ENCODE assay signal across 19 cellular contexts in genomic region chr16:31025344-31025743, GRCh38. TPM values are rescaled to one million over a fixed set of nuclear protein-coding genes. Genes with fewer than 3 reads are reported as not detected.
DNase-seq lines count a peak whose midpoint lies in the region; ATAC-seq, FAIRE-seq and TF ChIP-seq lines count a peak whose summit lies in the region.
"Had no signal": no experiment of that assay in that cellular context is flagged by ENCODE, and none has a peak within 500 bp of the region (broad histone marks: within the 10 kb centered on the region; RNA-seq: fewer than 3 reads in every experiment).

No MANE protein-coding gene starts in this region.

- no peak overlapping the region for H3K9ac ChIP-seq in PC-3 (ENCODE audit: low read length)
- H3K9ac ChIP-seq in HepG2 (ENCODE audit: insufficient read depth, low read depth, low read length), result no peak overlapping the region; the same call in 1 of the 2 replicates

- no peaks in the 10 kb centered on the region for H4K20me1 ChIP-seq in PC-3 (ENCODE audit: low read length)
- H4K20me1 ChIP-seq in HepG2 (ENCODE audit: insufficient read depth, low read length), result no peaks in the 10 kb centered on the region

- peaks cover 7% of the 10 kb centered on the region for H3K4me1 Mint-ChIP-seq in T-helper 1 cell treated with Interleukin-12 subunit alpha and Interleukin-12 subunit beta and Interleukin-4 antibody, amounts not matched to agents 30 μg/mL and 1 μg/mL, for 36 hours (ENCODE audit: low read depth)
- no peaks in the 10 kb centered on the region for H3K4me1 Mint-ChIP-seq in osteocyte (ENCODE audit: unreplicated experiment)

- H3K27ac Mint-ChIP-seq in T-helper 1 cell treated with Interleukin-12 subunit alpha and Interleukin-12 subunit beta and Interleukin-4 antibody, amounts not matched to agents 30 μg/mL and 1 μg/mL, for 36 hours, result peak overlapping the region; percentile 76
- peak overlapping the region; percentile 23 for H3K27ac Mint-ChIP-seq in osteocyte (ENCODE audit: unreplicated experiment)

- intact Hi-C loops in PC-3 (cut with micrococcal nuclease), result loop anchor here (10.0 kb wide), 1 partner anchor 119 kb away; no protein-coding TSS in a partner anchor
- intact Hi-C loops in HepG2 (cut with micrococcal nuclease; ENCODE audit: unreplicated experiment), result loop anchor here (5.0 kb wide), 1 partner anchor 132 kb away; no protein-coding TSS in a partner anchor
- intact Hi-C loops in spleen (cut with DNase I; ENCODE audit: low total_unique reads), result no loop called here

- H3K27me3 Mint-ChIP-seq in T-helper 1 cell treated with Interleukin-12 subunit alpha and Interleukin-12 subunit beta and Interleukin-4 antibody, amounts not matched to agents 30 μg/mL and 1 μg/mL, for 36 hours (ENCODE audit: low read depth), result no peaks in the 10 kb centered on the region
- H3K27me3 Mint-ChIP-seq in osteocyte (ENCODE audit: unreplicated experiment), result no peaks in the 10 kb centered on the region

- H3K79me2 ChIP-seq in PC-3 (ENCODE audit: low read length) (no peaks in the 10 kb centered on the region), HepG2 (ENCODE audit: insufficient read depth, low read length) (no peaks in the 10 kb centered on the region)

- no peak overlapping the region for H3K4me3 Mint-ChIP-seq in T-helper 1 cell treated with Interleukin-12 subunit alpha and Interleukin-12 subunit beta and Interleukin-4 antibody, amounts not matched to agents 30 μg/mL and 1 μg/mL, for 36 hours
- H3K4me3 Mint-ChIP-seq in osteocyte (ENCODE audit: unreplicated experiment), result no peak overlapping the region

- H3K4me2 ChIP-seq in PC-3 (ENCODE audit: low read length) (no peak overlapping the region), HepG2 (ENCODE audit: low read depth, low read length) (peak overlapping the region; percentile 78)

- TF ChIP-seq CTCF in PC-3 (conservative IDR thresholded peaks at IDR 0.05; ENCODE audit: low read depth, low read length) (no peak), HepG2 (CRISPR knock-in tag; IDR thresholded peaks at IDR 0.05) (no peak), osteocyte (IDR thresholded peaks at IDR 0.05) (no peak), spleen (IDR thresholded peaks at IDR 0.05 in 8 of 11, conservative IDR thresholded peaks at IDR 0.05 in 3 of 11) (no peak)

- ATAC-seq in PC-3 (no peak), HepG2 (no peak)

- FAIRE-seq in HepG2 (lab: Jason Lieb, UNC), result no peak
- FAIRE-seq: GM18507, RCC 7860 had no signal

- H3K9me3 Mint-ChIP-seq in T-helper 1 cell treated with Interleukin-12 subunit alpha and Interleukin-12 subunit beta and Interleukin-4 antibody, amounts not matched to agents 30 μg/mL and 1 μg/mL, for 36 hours, result no peaks in the 10 kb centered on the region
- no peaks in the 10 kb centered on the region for H3K9me3 Mint-ChIP-seq in osteocyte (ENCODE audit: unreplicated experiment)

- H3K36me3 Mint-ChIP-seq in T-helper 1 cell treated with Interleukin-12 subunit alpha and Interleukin-12 subunit beta and Interleukin-4 antibody, amounts not matched to agents 30 μg/mL and 1 μg/mL, for 36 hours (ENCODE audit: low read depth), result no peaks in the 10 kb centered on the region
- H3K36me3 Mint-ChIP-seq in osteocyte (ENCODE audit: unreplicated experiment), result no peaks in the 10 kb centered on the region

- H3K4me3 ChIP-seq in PC-3 (ENCODE audit: low read length) (no peak overlapping the region), HepG2 (replicated peaks in 1 of 3; ENCODE audit: insufficient read depth in 1 of 3, low read depth in 2 of 3, low read length in 3 of 3) (peak overlapping the region in 2 of 3 experiments; percentile 24 to 48; a peak in 1 of 6 replicates), spleen (no peak overlapping the region)

- H3K27me3 ChIP-seq in PC-3 (ENCODE audit: low read length) (no peaks in the 10 kb centered on the region), HepG2 (ENCODE audit: control insufficient read depth in 1 of 2, insufficient read depth in 2 of 2, low read length in 2 of 2) (peaks cover 0 to 2% of the 10 kb centered on the region in 2 experiments; a peak in 1 of 5 replicates), spleen (replicated peaks in 1 of 7) (no peaks in the 10 kb centered on the region)

- TF ChIP-seq RAD21 in HepG2 (CRISPR knock-in tag; IDR thresholded peaks at IDR 0.05), result no peak

- WGBS in HepG2 (ENCODE audit: low lambda C conversion rate), result 40% methylated on average over 5 of the region's 5 CpGs
- 59 to 83% (median 68%) methylated on average over 5 of the region's 5 CpGs for WGBS in spleen, 5 donors

- in situ Hi-C loops in HepG2 (cut with HindIII; ENCODE audit: extremely low pct_ligation_motif_present, low pct_unique_long_range_greater_than_20kb), result no loop called here

- H3K9me2 ChIP-seq in PC-3 (replicated peaks; ENCODE audit: low read length), result no peaks in the 10 kb centered on the region

- POLR2A ChIA-PET in PC-3 (lab: Charles Lee; ENCODE audit: unreplicated experiment), result no interaction called here
- POLR2A ChIA-PET in HepG2 (lab: Yijun Ruan, JAX), result interaction anchor here (1.1 to 5.8 kb wide), 3 partner anchors 28 to 49 kb away, joined by 4 to 41 read pairs (median 5); partner anchors contain the start of genes HSD3B7, ZNF646 and ZNF668

- H3K9me3 ChIP-seq in PC-3 (ENCODE audit: low read length) (no peaks in the 10 kb centered on the region), HepG2 (ENCODE audit: low read length) (no peaks in the 10 kb centered on the region), spleen (no peaks in the 10 kb centered on the region)

- no peaks in the 10 kb centered on the region for H3F3A ChIP-seq in PC-3 (ENCODE audit: low read length, unreplicated experiment)

- H3K36me3 ChIP-seq in PC-3 (ENCODE audit: low read depth, low read length), result no peaks in the 10 kb centered on the region
- H3K36me3 ChIP-seq in HepG2 (replicated peaks in 1 of 2; ENCODE audit: control insufficient read depth in 1 of 2, insufficient read depth in 2 of 2, low read length in 2 of 2), result no peaks in the 10 kb centered on the region
- H3K36me3 ChIP-seq in spleen, result no peaks in the 10 kb centered on the region

- 0 out of 2 replicates have a peak overlapping the region, but pooled peaks have one; percentile 42 for H2AFZ ChIP-seq in PC-3 (ENCODE audit: low read length)
- H2AFZ ChIP-seq in HepG2 (ENCODE audit: low read length), result peak overlapping the region; percentile 16

- TF ChIP-seq POLR2A in HepG2 (IDR thresholded peaks at IDR 0.05; ENCODE audit: insufficient read depth in 1 of 2, low read depth in 2 of 2, low read length in 2 of 2) (no peak), spleen (IDR thresholded peaks at IDR 0.05) (no peak)

- BruUV-seq in PC-3 (replicated peaks; lab: Mats Ljungman, UMichigan) (no TSS peak), HepG2 (replicated peaks; lab: Mats Ljungman, UMichigan) (no TSS peak)

- H3K4me1 ChIP-seq in PC-3 (ENCODE audit: insufficient read depth, low read length), result no peaks in the 10 kb centered on the region
- peaks cover 57% of the 10 kb centered on the region for H3K4me1 ChIP-seq in HepG2 (ENCODE audit: insufficient read depth, low read length)
- peaks cover 0 to 32% (median 17%) of the 10 kb centered on the region in 6 donors for H3K4me1 ChIP-seq in spleen

- TF ChIP-seq EP300 in HepG2 (IDR thresholded peaks at IDR 0.05; ENCODE audit: low read depth in 2 of 2, low read length in 2 of 2) (no peak), HepG2 (CRISPR knock-in tag; IDR thresholded peaks at IDR 0.05; ENCODE audit: borderline replicate concordance) (no peak)

- CTCF ChIA-PET in PC-3 (lab: Charles Lee), result no interaction called here
- CTCF ChIA-PET in HepG2 (lab: Yijun Ruan, JAX; ENCODE audit: low intra/inter-chr PET ratio, low total read pairs), result interaction anchor here (0.6 to 1.3 kb wide), 3 partner anchors 40 to 134 kb away, joined by 3 to 4 read pairs (median 3); partner anchors contain the start of gene HSD3B7

- DNase-seq in T-helper 1 cell (no peak), PC-3 (no peak), HepG2 (ENCODE audit: low spot score) (no peak), osteocyte (ENCODE audit: extremely low spot score, unreplicated experiment) (no peak), DMS79 (lab: John Stamatoyannopoulos, UW) (no peak), SHP77 (lab: John Stamatoyannopoulos, UW) (no peak), spleen (no peak)
- DNase-seq: 8988T, DMS53, HCEC 1CT, NCI-H1092 treated with DMSO at 0.1 percent for 48 hours, NCI-H1694, NCI-H2107, NCI-H446 had no signal

- no peak overlapping the region for H3K27ac ChIP-seq in PC-3 (ENCODE audit: low read length)
- peak overlapping the region; percentile 6 for H3K27ac ChIP-seq in HepG2 (ENCODE audit: extremely low read length, insufficient read depth, low read length)
- peak overlapping the region in 2 of 8 donors; percentile 5 to 50 for H3K27ac ChIP-seq in spleen
- H3K27ac ChIP-seq: C4-2B had no signal

RNA-seq across cellular contexts. Expression of gene STX4, which starts 8.0 kb away (rescaled TPM):
- total RNA-seq in PC-3 (2014; rRNA removed) (27.4 and 36.1 TPM in 2 replicates), HepG2 (2016; rRNA removed; fragmentation: Illumina TruSeq; extraction: Trizol) (29.2 and 31.3 TPM in 2 replicates), osteocyte (51.8 and 53.4 TPM in 2 replicates), spleen (100 to 1,000 TPM in 2 of 7 donors, 10 to 100 TPM in 5; 54.0 to 118 (median 75.7) TPM)
- total RNA-seq in HepG2 (2016; cell fraction: cytosol; rRNA removed; fragmentation: Illumina TruSeq; extraction: Trizol; ENCODE audit: low read depth), result 10.9 and 11.8 TPM in 2 replicates
- 28.3 and 29.6 TPM in 2 replicates for total RNA-seq in HepG2 (2016; cell fraction: insoluble cytoplasmic fraction; rRNA removed; fragmentation: Illumina TruSeq; extraction: Trizol)
- 18.1 and 22.6 TPM in 2 replicates for total RNA-seq in HepG2 (2016; cell fraction: membrane; rRNA removed; fragmentation: Illumina TruSeq; extraction: Trizol)
- 23.9 and 30.7 TPM in 2 replicates for total RNA-seq in HepG2 (2016; cell fraction: nucleus; rRNA removed; fragmentation: Illumina TruSeq; extraction: Trizol)
- polyA plus RNA-seq in HepG2 (2011; rRNA removed) (34.6 and 37.0 TPM in 2 replicates), spleen (100 to 1,000 TPM in 2 of 3 donors, 10 to 100 TPM in 1; 55.3 to 135 (median 131) TPM)
- polyA plus RNA-seq in HepG2 (2011; cell fraction: cytosol; rRNA removed), result 23.2 and 23.7 TPM in 2 replicates
- 109 and 115 TPM in 2 replicates for polyA plus RNA-seq in HepG2 (2011; cell fraction: nucleus; rRNA removed)
- polyA plus RNA-seq in HepG2 (2012), result 36.9 and 43.1 TPM in 2 replicates
- polyA plus RNA-seq in HepG2 (2016; cell fraction: cytosol; fragmentation: Illumina TruSeq; extraction: Trizol; ENCODE audit: low read depth), result 14.1 and 15.4 TPM in 2 replicates
- polyA plus RNA-seq in HepG2 (2016; cell fraction: insoluble cytoplasmic fraction; fragmentation: Illumina TruSeq; extraction: Trizol; ENCODE audit: low read depth), result 43.9 and 44.6 TPM in 2 replicates
- 22.4 and 26.1 TPM in 2 replicates for polyA plus RNA-seq in HepG2 (2016; cell fraction: membrane; fragmentation: Illumina TruSeq; extraction: Trizol; ENCODE audit: low read depth)
- polyA plus RNA-seq in HepG2 (2016; cell fraction: nucleus; fragmentation: Illumina TruSeq; extraction: Trizol; ENCODE audit: insufficient read depth, low read depth), result 94.3 and 107 TPM in 2 replicates
- 23.8 and 35.4 TPM in 2 replicates for polyA minus RNA-seq in HepG2 (2011; rRNA and poly(A)+ RNA removed; ENCODE audit: low replicate concordance)
- polyA minus RNA-seq in HepG2 (2011; cell fraction: cytosol; rRNA and poly(A)+ RNA removed), result 7.3 and 10.4 TPM in 2 replicates
- polyA minus RNA-seq in HepG2 (2011; cell fraction: nucleus; rRNA and poly(A)+ RNA removed), result 17.5 and 20.7 TPM in 2 replicates

RNA-seq across cellular contexts. Expression of gene STX1B, which starts 14.9 kb away (rescaled TPM):
- total RNA-seq in PC-3 (2014; rRNA removed) (1.5 and 2.4 TPM in 2 replicates), HepG2 (2016; rRNA removed; fragmentation: Illumina TruSeq; extraction: Trizol) (1.7 and 3.0 TPM in 2 replicates), osteocyte (1.8 and 4.5 TPM in 2 replicates), spleen (1 to 10 TPM in 5 of 7 donors, under 1 TPM in 2; 0.46 to 4.2 (median 1.8) TPM)
- 3.7 and 5.0 TPM in 2 replicates for total RNA-seq in HepG2 (2016; cell fraction: cytosol; rRNA removed; fragmentation: Illumina TruSeq; extraction: Trizol; ENCODE audit: low read depth)
- total RNA-seq in HepG2 (2016; cell fraction: insoluble cytoplasmic fraction; rRNA removed; fragmentation: Illumina TruSeq; extraction: Trizol), result 1.00 and 4.0 TPM in 2 replicates
- 3.5 TPM in 2 replicates for total RNA-seq in HepG2 (2016; cell fraction: membrane; rRNA removed; fragmentation: Illumina TruSeq; extraction: Trizol)
- 3.8 and 7.5 TPM in 2 replicates for total RNA-seq in HepG2 (2016; cell fraction: nucleus; rRNA removed; fragmentation: Illumina TruSeq; extraction: Trizol)
- polyA plus RNA-seq in HepG2 (2011; rRNA removed) (1.3 and 2.1 TPM in 2 replicates), spleen (1 to 10 TPM in 1 of 3 donors, under 1 TPM in 2; 0.29 to 1.2 (median 0.43) TPM)
- polyA plus RNA-seq in HepG2 (2011; cell fraction: cytosol; rRNA removed), result 0.55 and 0.67 TPM in 2 replicates
- 9.0 and 9.4 TPM in 2 replicates for polyA plus RNA-seq in HepG2 (2011; cell fraction: nucleus; rRNA removed)
- 1.1 and 1.5 TPM in 2 replicates for polyA plus RNA-seq in HepG2 (2012)
- 2.1 and 2.2 TPM in 2 replicates for polyA plus RNA-seq in HepG2 (2016; cell fraction: cytosol; fragmentation: Illumina TruSeq; extraction: Trizol; ENCODE audit: low read depth)
- polyA plus RNA-seq in HepG2 (2016; cell fraction: insoluble cytoplasmic fraction; fragmentation: Illumina TruSeq; extraction: Trizol; ENCODE audit: low read depth), result 0.69 and 0.76 TPM in 2 replicates
- polyA plus RNA-seq in HepG2 (2016; cell fraction: membrane; fragmentation: Illumina TruSeq; extraction: Trizol; ENCODE audit: low read depth), result 1.4 and 1.9 TPM in 2 replicates
- polyA plus RNA-seq in HepG2 (2016; cell fraction: nucleus; fragmentation: Illumina TruSeq; extraction: Trizol; ENCODE audit: insufficient read depth, low read depth), result 10.6 and 11.3 TPM in 2 replicates
- 2.6 and 7.4 TPM in 2 replicates for polyA minus RNA-seq in HepG2 (2011; rRNA and poly(A)+ RNA removed; ENCODE audit: low replicate concordance)
- polyA minus RNA-seq in HepG2 (2011; cell fraction: cytosol; rRNA and poly(A)+ RNA removed), result 0.26 and 0.69 TPM in 2 replicates
- 9.0 and 11.2 TPM in 2 replicates for polyA minus RNA-seq in HepG2 (2011; cell fraction: nucleus; rRNA and poly(A)+ RNA removed)
- total RNA-seq: HT-29 had no signal

RNA-seq across cellular contexts. Expression of gene HSD3B7, which starts 40.3 kb away (rescaled TPM):
- total RNA-seq in PC-3 (2014; rRNA removed) (12.0 and 16.3 TPM in 2 replicates), HepG2 (2016; rRNA removed; fragmentation: Illumina TruSeq; extraction: Trizol) (58.8 and 69.7 TPM in 2 replicates), osteocyte (7.5 and 7.6 TPM in 2 replicates), spleen (10 to 100 TPM; 11.0 to 24.5 (median 18.6) TPM)
- 12.1 and 14.2 TPM in 2 replicates for total RNA-seq in HepG2 (2016; cell fraction: cytosol; rRNA removed; fragmentation: Illumina TruSeq; extraction: Trizol; ENCODE audit: low read depth)
- total RNA-seq in HepG2 (2016; cell fraction: insoluble cytoplasmic fraction; rRNA removed; fragmentation: Illumina TruSeq; extraction: Trizol), result 53.9 and 70.3 TPM in 2 replicates
- total RNA-seq in HepG2 (2016; cell fraction: membrane; rRNA removed; fragmentation: Illumina TruSeq; extraction: Trizol), result 26.6 and 27.7 TPM in 2 replicates
- total RNA-seq in HepG2 (2016; cell fraction: nucleus; rRNA removed; fragmentation: Illumina TruSeq; extraction: Trizol), result 36.3 and 39.5 TPM in 2 replicates
- polyA plus RNA-seq in HepG2 (2011; rRNA removed) (32.9 and 40.9 TPM in 2 replicates), spleen (10 to 100 TPM in 1 of 3 donors, 1 to 10 TPM in 2; 5.3 to 19.4 (median 6.7) TPM)
- 29.8 and 45.1 TPM in 2 replicates for polyA plus RNA-seq in HepG2 (2011; cell fraction: cytosol; rRNA removed)
- polyA plus RNA-seq in HepG2 (2011; cell fraction: nucleus; rRNA removed), result 63.4 and 68.4 TPM in 2 replicates
- polyA plus RNA-seq in HepG2 (2012), result 14.8 and 17.8 TPM in 2 replicates
- 10.6 and 11.9 TPM in 2 replicates for polyA plus RNA-seq in HepG2 (2016; cell fraction: cytosol; fragmentation: Illumina TruSeq; extraction: Trizol; ENCODE audit: low read depth)
- polyA plus RNA-seq in HepG2 (2016; cell fraction: insoluble cytoplasmic fraction; fragmentation: Illumina TruSeq; extraction: Trizol; ENCODE audit: low read depth), result 43.4 and 50.5 TPM in 2 replicates
- 18.0 and 19.2 TPM in 2 replicates for polyA plus RNA-seq in HepG2 (2016; cell fraction: membrane; fragmentation: Illumina TruSeq; extraction: Trizol; ENCODE audit: low read depth)
- 69.7 and 71.0 TPM in 2 replicates for polyA plus RNA-seq in HepG2 (2016; cell fraction: nucleus; fragmentation: Illumina TruSeq; extraction: Trizol; ENCODE audit: insufficient read depth, low read depth)
- 11.6 and 56.6 TPM in 2 replicates for polyA minus RNA-seq in HepG2 (2011; rRNA and poly(A)+ RNA removed; ENCODE audit: low replicate concordance)
- 19.8 and 20.1 TPM in 2 replicates for polyA minus RNA-seq in HepG2 (2011; cell fraction: cytosol; rRNA and poly(A)+ RNA removed)
- 5.0 and 5.8 TPM in 2 replicates for polyA minus RNA-seq in HepG2 (2011; cell fraction: nucleus; rRNA and poly(A)+ RNA removed)

RNA-seq across cellular contexts. Expression of gene ZNF668, which starts 48.7 kb away (rescaled TPM):
- total RNA-seq in PC-3 (2014; rRNA removed) (15.6 and 19.2 TPM in 2 replicates), HepG2 (2016; rRNA removed; fragmentation: Illumina TruSeq; extraction: Trizol) (7.5 and 9.8 TPM in 2 replicates), osteocyte (13.2 and 13.5 TPM in 2 replicates), spleen (10 to 100 TPM in 3 of 7 donors, 1 to 10 TPM in 4; 8.9 to 12.5 (median 9.2) TPM)
- 1.9 and 3.1 TPM in 2 replicates for total RNA-seq in HepG2 (2016; cell fraction: cytosol; rRNA removed; fragmentation: Illumina TruSeq; extraction: Trizol; ENCODE audit: low read depth)
- 6.4 and 9.6 TPM in 2 replicates for total RNA-seq in HepG2 (2016; cell fraction: insoluble cytoplasmic fraction; rRNA removed; fragmentation: Illumina TruSeq; extraction: Trizol)
- total RNA-seq in HepG2 (2016; cell fraction: membrane; rRNA removed; fragmentation: Illumina TruSeq; extraction: Trizol), result 4.6 and 4.9 TPM in 2 replicates
- total RNA-seq in HepG2 (2016; cell fraction: nucleus; rRNA removed; fragmentation: Illumina TruSeq; extraction: Trizol), result 6.1 and 6.8 TPM in 2 replicates
- polyA plus RNA-seq in HepG2 (2011; rRNA removed) (3.8 and 4.0 TPM in 2 replicates), spleen (1 to 10 TPM; 6.2 to 9.8 (median 6.4) TPM)
- 3.9 and 6.3 TPM in 2 replicates for polyA plus RNA-seq in HepG2 (2011; cell fraction: cytosol; rRNA removed)
- 8.8 and 11.7 TPM in 2 replicates for polyA plus RNA-seq in HepG2 (2011; cell fraction: nucleus; rRNA removed)
- 3.5 and 5.1 TPM in 2 replicates for polyA plus RNA-seq in HepG2 (2012)
- 1.0 and 1.1 TPM in 2 replicates for polyA plus RNA-seq in HepG2 (2016; cell fraction: cytosol; fragmentation: Illumina TruSeq; extraction: Trizol; ENCODE audit: low read depth)
- 7.3 and 8.1 TPM in 2 replicates for polyA plus RNA-seq in HepG2 (2016; cell fraction: insoluble cytoplasmic fraction; fragmentation: Illumina TruSeq; extraction: Trizol; ENCODE audit: low read depth)
- 2.8 and 2.9 TPM in 2 replicates for polyA plus RNA-seq in HepG2 (2016; cell fraction: membrane; fragmentation: Illumina TruSeq; extraction: Trizol; ENCODE audit: low read depth)
- polyA plus RNA-seq in HepG2 (2016; cell fraction: nucleus; fragmentation: Illumina TruSeq; extraction: Trizol; ENCODE audit: insufficient read depth, low read depth), result 8.4 and 9.3 TPM in 2 replicates
- 17.4 and 23.8 TPM in 2 replicates for polyA minus RNA-seq in HepG2 (2011; rRNA and poly(A)+ RNA removed; ENCODE audit: low replicate concordance)
- 4.4 and 4.8 TPM in 2 replicates for polyA minus RNA-seq in HepG2 (2011; cell fraction: cytosol; rRNA and poly(A)+ RNA removed)
- polyA minus RNA-seq in HepG2 (2011; cell fraction: nucleus; rRNA and poly(A)+ RNA removed), result 5.5 and 6.5 TPM in 2 replicates

RNA-seq across cellular contexts. Expression of gene ZNF646, which starts 48.9 kb away (rescaled TPM):
- total RNA-seq in PC-3 (2014; rRNA removed), result 5.5 and 8.5 TPM in 2 replicates
- total RNA-seq in HepG2 (2016; rRNA removed; fragmentation: Illumina TruSeq; extraction: Trizol), result 7.8 and 10.9 TPM in 2 replicates
- total RNA-seq in HepG2 (2016; cell fraction: cytosol; rRNA removed; fragmentation: Illumina TruSeq; extraction: Trizol; ENCODE audit: low read depth), result 1.7 and 2.4 TPM in 2 replicates
- total RNA-seq in HepG2 (2016; cell fraction: insoluble cytoplasmic fraction; rRNA removed; fragmentation: Illumina TruSeq; extraction: Trizol), result 6.8 and 11.1 TPM in 2 replicates
- total RNA-seq in HepG2 (2016; cell fraction: membrane; rRNA removed; fragmentation: Illumina TruSeq; extraction: Trizol), result 5.0 and 5.3 TPM in 2 replicates
- total RNA-seq in HepG2 (2016; cell fraction: nucleus; rRNA removed; fragmentation: Illumina TruSeq; extraction: Trizol), result 14.4 and 16.7 TPM in 2 replicates
- 3.4 and 4.4 TPM in 2 replicates for polyA plus RNA-seq in HepG2 (2011; rRNA removed)
- polyA plus RNA-seq in HepG2 (2011; cell fraction: cytosol; rRNA removed), result 2.2 and 2.9 TPM in 2 replicates
- 19.6 and 21.3 TPM in 2 replicates for polyA plus RNA-seq in HepG2 (2011; cell fraction: nucleus; rRNA removed)
- polyA plus RNA-seq in HepG2 (2012), result 5.6 and 5.8 TPM in 2 replicates
- polyA plus RNA-seq in HepG2 (2016; cell fraction: cytosol; fragmentation: Illumina TruSeq; extraction: Trizol; ENCODE audit: low read depth), result 0.38 and 0.43 TPM in 2 replicates
- polyA plus RNA-seq in HepG2 (2016; cell fraction: insoluble cytoplasmic fraction; fragmentation: Illumina TruSeq; extraction: Trizol; ENCODE audit: low read depth), result 3.7 and 4.7 TPM in 2 replicates
- 0.90 and 0.94 TPM in 2 replicates for polyA plus RNA-seq in HepG2 (2016; cell fraction: membrane; fragmentation: Illumina TruSeq; extraction: Trizol; ENCODE audit: low read depth)
- 22.6 and 23.3 TPM in 2 replicates for polyA plus RNA-seq in HepG2 (2016; cell fraction: nucleus; fragmentation: Illumina TruSeq; extraction: Trizol; ENCODE audit: insufficient read depth, low read depth)
- 29.7 and 32.7 TPM in 2 replicates for polyA minus RNA-seq in HepG2 (2011; rRNA and poly(A)+ RNA removed; ENCODE audit: low replicate concordance)
- polyA minus RNA-seq in HepG2 (2011; cell fraction: cytosol; rRNA and poly(A)+ RNA removed), result 4.2 and 5.8 TPM in 2 replicates
- polyA minus RNA-seq in HepG2 (2011; cell fraction: nucleus; rRNA and poly(A)+ RNA removed), result 26.1 and 29.9 TPM in 2 replicates
- total RNA-seq in osteocyte, result 18.4 and 22.5 TPM in 2 replicates
- total RNA-seq in spleen, result 10 to 100 TPM; 20.2 to 28.4 (median 25.6) TPM
- polyA plus RNA-seq in spleen, result 10 to 100 TPM in 1 of 3 donors, 1 to 10 TPM in 2; 3.2 to 11.8 (median 3.3) TPM

Comparison
In these comparisons a context has a peak if more than half of its experiments do, and no peak if none do; other contexts are left out.
1. H3K4me3 ChIP-seq: peak in HepG2 (2 of 3); none in PC-3 (single experiment) and spleen (0 of 8).